In the genomic region with DNA sequence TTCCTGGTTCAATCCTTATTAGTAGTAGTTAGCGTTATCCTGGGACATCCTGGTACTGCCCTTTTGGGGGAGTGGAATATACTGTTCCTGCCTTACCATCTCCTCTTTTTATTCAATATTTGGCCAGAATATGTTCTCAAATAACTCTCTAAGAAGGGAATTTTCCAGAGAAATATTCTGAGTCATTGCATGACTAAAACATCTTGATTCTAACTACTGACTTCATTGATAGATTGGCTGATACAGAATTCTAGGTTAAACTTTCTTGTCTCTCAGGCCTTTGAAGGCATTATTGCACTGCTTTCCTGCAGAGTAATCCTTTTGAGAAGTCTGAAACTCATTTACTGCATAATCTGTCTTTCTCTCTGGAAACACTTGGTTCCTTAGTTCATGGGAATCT, we compare ENCODE assay signal across 26 cellular contexts.
"Had no signal": no experiment of that assay in that cellular context is flagged by ENCODE, and none has a peak within 500 bp of the region (broad histone marks: within the 10 kb centered on the region; RNA-seq: fewer than 3 reads in every experiment).

No MANE protein-coding gene starts in this region.

- H3K27me3 ChIP-seq: gastrocnemius medialis, ovary, uterus had no signal

- H3K9me3 ChIP-seq: gastrocnemius medialis, mucosa of descending colon, ovary, thoracic aorta, uterus had no signal

- ATAC-seq: gastrocnemius medialis; left cardiac atrium; left ventricle myocardium superior; mucosa of descending colon; sciatic nerve; stimulated activated naive CD8-positive, alpha-beta T cell treated with anti-CD3 and anti-CD28 coated beads, Interleukin-15, Interleukin-2, amounts not matched to agents 100 U/mL and 50 U/mL, for 24 hours had no signal

- H3K4me3 ChIP-seq: gastrocnemius medialis, mucosa of descending colon, ovary, skin epidermis, thoracic aorta, uterus had no signal

- DNase-seq: activated CD4-positive, alpha-beta memory T cell treated with anti-CD3 and anti-CD28 coated beads for 36 hours; activated CD4-positive, alpha-beta T cell treated with anti-CD3 and anti-CD28 coated beads for 4 hours; activated CD8-positive, alpha-beta memory T cell treated with anti-CD3 and anti-CD28 coated beads, Interleukin-2, amount 50 U/mL, for 4 hours; activated effector memory CD4-positive, alpha-beta T cell treated with anti-CD3 and anti-CD28 coated beads, Interleukin-2, amount 50 U/mL, for 16 hours; activated naive CD4-positive, alpha-beta T cell treated with anti-CD3 and anti-CD28 coated beads, Interleukin-2, amount 10 ng/mL, durations not matched to agents 7 days and 5 days; activated naive CD8-positive, alpha-beta T cell treated with anti-CD3 and anti-CD28 coated beads, Interleukin-2, amount 10 ng/mL, durations not matched to agents 7 days and 5 days; activated T-cell treated with anti-CD3 and anti-CD28 coated beads, Interleukin-2, amount 50 U/mL, for 1 hour; amygdala; caudate nucleus; gastrocnemius medialis; glutamatergic neuron; islet precursor cell; left cardiac atrium; left ventricle myocardium superior; mucosa of descending colon; ovary; retina; stimulated activated CD4-positive, alpha-beta T cell treated with anti-CD3 and anti-CD28 coated beads, Interleukin-12 subunit alpha, Interleukin-12 subunit beta, amount 100 ng/mL, for 4 hours; stimulated activated CD4-positive, alpha-beta T cell treated with anti-CD3 and anti-CD28 coated beads, Interleukin-4, amount 100 ng/mL, for 1 hour; stimulated activated naive CD8-positive, alpha-beta T cell treated with anti-CD3 and anti-CD28 coated beads, Interleukin-15, Interleukin-2, amounts not matched to agents 100 U/mL and 50 U/mL, for 24 hours; T-helper 1 cell; uterus had no signal

- H3K4me1 ChIP-seq: gastrocnemius medialis, uterus had no signal

- H3K36me3 ChIP-seq: gastrocnemius medialis, ovary, thoracic aorta, uterus had no signal

- H3K27ac ChIP-seq: gastrocnemius medialis, ovary, skin epidermis, thoracic aorta, uterus, VCaP had no signal
